36 cellular contexts compared by ENCODE assay signal in the genomic region with DNA sequence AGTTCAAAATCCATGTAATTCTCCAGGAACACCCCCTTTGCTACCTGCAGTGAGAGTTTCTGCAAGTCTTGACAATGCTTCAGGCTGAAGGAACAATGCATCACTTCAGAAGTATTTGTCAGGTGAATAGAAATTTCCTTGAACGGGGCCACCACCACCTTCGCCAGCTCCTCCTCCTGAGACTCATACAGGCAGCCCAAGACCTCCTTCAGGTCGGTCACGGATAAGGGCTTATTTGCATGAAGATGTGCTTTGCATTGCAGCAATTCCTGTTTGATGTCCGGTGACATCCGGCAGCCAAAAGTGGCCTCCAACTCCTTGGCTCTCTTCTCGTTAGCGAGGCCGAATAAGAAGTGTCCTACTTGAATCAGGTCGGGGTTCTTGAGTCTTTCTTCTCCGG. TPM values are rescaled to one million over a fixed set of nuclear protein-coding genes. Genes with fewer than 3 reads are reported as not detected.
"Had no signal": no experiment of that assay in that cellular context is flagged by ENCODE, and none has a peak within 500 bp of the region (broad histone marks: within the 10 kb centered on the region; RNA-seq: fewer than 3 reads in every experiment).

No MANE protein-coding gene starts in this region.

- H3K27me3 ChIP-seq: brain microvascular endothelial cell, right atrium auricular region, tibial nerve had no signal

- H3K4me3 ChIP-seq: right atrium auricular region, smooth muscle cell, tibial nerve had no signal

- H3K9me3 ChIP-seq: right atrium auricular region had no signal

- H3K4me1 Mint-ChIP-seq: neural crest cell had no signal

- H3K36me3 Mint-ChIP-seq: activated CD4-positive, alpha-beta memory T cell treated with anti-CD3 and anti-CD28 coated beads for 36 hours; naive thymus-derived CD4-positive, alpha-beta T cell; stimulated activated memory B cell treated with anti-CD40 and anti-IgM and Interleukin-4, amounts not matched to agents 10 μg/mL and 1 μg/mL and 100 μg/mL, for 72 hours had no signal

- H3K27ac Mint-ChIP-seq: activated CD4-positive, alpha-beta memory T cell treated with anti-CD3 and anti-CD28 coated beads for 36 hours; activated CD4-positive, alpha-beta T cell treated with anti-CD3 and anti-CD28 coated beads, Interleukin-2, amount 10 ng/mL, durations not matched to agents 24 days and 14 days; activated T-helper 1 cell treated with anti-CD3 and anti-CD28 coated beads, Interleukin-12 subunit alpha, Interleukin-12 subunit beta, Interleukin-2, Interleukin-4 antibody, amounts not matched to agents 30 ng/mL and 10 ng/mL and 1 ng/mL, durations not matched to agents 14 hours and 24 hours and 36 hours; immature natural killer cell; naive thymus-derived CD4-positive, alpha-beta T cell; stimulated activated memory B cell treated with anti-CD40 and anti-IgM and Interleukin-4, amounts not matched to agents 10 μg/mL and 1 μg/mL and 100 μg/mL, for 72 hours had no signal

- H3K4me1 ChIP-seq: right atrium auricular region, tibial nerve had no signal

- H3K4me3 Mint-ChIP-seq: activated CD4-positive, alpha-beta memory T cell treated with anti-CD3 and anti-CD28 coated beads for 36 hours; activated CD4-positive, alpha-beta T cell treated with anti-CD3 and anti-CD28 coated beads, Interleukin-2, amount 10 ng/mL, durations not matched to agents 24 days and 14 days; activated T-helper 1 cell treated with anti-CD3 and anti-CD28 coated beads, Interleukin-12 subunit alpha, Interleukin-12 subunit beta, Interleukin-2, Interleukin-4 antibody, amounts not matched to agents 30 ng/mL and 10 ng/mL and 1 ng/mL, durations not matched to agents 14 hours and 24 hours and 36 hours; immature natural killer cell; naive thymus-derived CD4-positive, alpha-beta T cell; neural crest cell; stimulated activated memory B cell treated with anti-CD40 and anti-IgM and Interleukin-4, amounts not matched to agents 10 μg/mL and 1 μg/mL and 100 μg/mL, for 72 hours had no signal

- H3K27ac ChIP-seq: brain microvascular endothelial cell, right atrium auricular region, tibial nerve had no signal

- H3K9me3 Mint-ChIP-seq: activated CD4-positive, alpha-beta memory T cell treated with anti-CD3 and anti-CD28 coated beads for 36 hours; activated CD4-positive, alpha-beta T cell treated with anti-CD3 and anti-CD28 coated beads, Interleukin-2, amount 10 ng/mL, durations not matched to agents 24 days and 14 days; activated T-helper 1 cell treated with anti-CD3 and anti-CD28 coated beads, Interleukin-12 subunit alpha, Interleukin-12 subunit beta, Interleukin-2, Interleukin-4 antibody, amounts not matched to agents 30 ng/mL and 10 ng/mL and 1 ng/mL, durations not matched to agents 14 hours and 24 hours and 36 hours; immature natural killer cell; neural crest cell; stimulated activated memory B cell treated with anti-CD40 and anti-IgM and Interleukin-4, amounts not matched to agents 10 μg/mL and 1 μg/mL and 100 μg/mL, for 72 hours had no signal

- ATAC-seq: esophagus mucosa; left colon; naive thymus-derived CD4-positive, alpha-beta T cell had no signal

- H3K36me3 ChIP-seq: brain microvascular endothelial cell, right atrium auricular region, tibial nerve had no signal

- H3K4me2 ChIP-seq: smooth muscle cell had no signal

- H3K27me3 Mint-ChIP-seq: activated CD4-positive, alpha-beta T cell treated with anti-CD3 and anti-CD28 coated beads, Interleukin-2, amount 10 ng/mL, durations not matched to agents 24 days and 14 days; stimulated activated memory B cell treated with anti-CD40 and anti-IgM and Interleukin-4, amounts not matched to agents 10 μg/mL and 1 μg/mL and 100 μg/mL, for 72 hours had no signal

- DNase-seq: activated CD4-positive, alpha-beta memory T cell treated with anti-CD3 and anti-CD28 coated beads for 36 hours; activated CD4-positive, alpha-beta T cell treated with anti-CD3 and anti-CD28 coated beads, Interleukin-2, amount 10 ng/mL, durations not matched to agents 24 days and 14 days; activated CD4-positive, CD25-positive, alpha-beta regulatory T cell treated with anti-CD3 and anti-CD28 coated beads, Interleukin-2, amount 50 U/mL, for 72 hours; activated CD8-positive, alpha-beta memory T cell treated with anti-CD3 and anti-CD28 coated beads, Interleukin-2, amount 50 U/mL, for 4 hours; activated effector memory CD4-positive, alpha-beta T cell treated with anti-CD3 and anti-CD28 coated beads, Interleukin-2, amount 50 U/mL, for 16 hours; activated naive CD4-positive, alpha-beta T cell treated with anti-CD3 and anti-CD28 coated beads, Interleukin-2, amount 50 U/mL, for 16 hours; activated T-cell treated with anti-CD3 and anti-CD28 coated beads, Interleukin-2, amount 50 U/mL, for 1 hour; amniotic stem cell; brain microvascular endothelial cell; central memory CD4-positive, alpha-beta T cell; foreskin fibroblast; head of caudate nucleus; hypothalamus; immature natural killer cell; kidney; left colon; midbrain; naive thymus-derived CD4-positive, alpha-beta T cell; nucleus accumbens; stimulated activated CD4-positive, alpha-beta T cell treated with anti-CD3 and anti-CD28 coated beads, Interleukin-1b, Interleukin-23, amount 100 ng/mL, for 48 hours; stimulated activated CD4-positive, alpha-beta T cell treated with anti-CD3 and anti-CD28 coated beads, Interleukin-4, amount 100 ng/mL, for 4 hours; stimulated activated CD8-positive, alpha-beta memory T cell treated with anti-CD3 and anti-CD28 coated beads, Interleukin-4, amount 100 ng/mL, for 48 hours had no signal

RNA-seq across cellular contexts. Expression of a gene that starts 8.4 kb away (rescaled TPM):
- total RNA-seq: activated CD4-positive, alpha-beta memory T cell treated with anti-CD3 and anti-CD28 coated beads for 36 hours; activated CD4-positive, alpha-beta T cell treated with anti-CD3 and anti-CD28 coated beads, Interleukin-2, amount 10 ng/mL, durations not matched to agents 24 days and 14 days; activated CD8-positive, alpha-beta memory T cell treated with anti-CD3 and anti-CD28 coated beads for 36 hours; activated T-helper 1 cell treated with anti-CD3 and anti-CD28 coated beads, Interleukin-12 subunit alpha, Interleukin-12 subunit beta, Interleukin-2, Interleukin-4 antibody, amounts not matched to agents 30 ng/mL and 10 ng/mL and 1 ng/mL, durations not matched to agents 14 hours and 24 hours and 36 hours; astrocyte; endothelial cell of umbilical vein; esophagus mucosa; liver; naive thymus-derived CD4-positive, alpha-beta T cell; neural crest cell; pulmonary artery endothelial cell; right atrium auricular region; temporal lobe; tibial nerve; urinary bladder had no signal

RNA-seq across cellular contexts. Expression of a gene that starts 33.0 kb away (rescaled TPM):
- total RNA-seq: activated CD4-positive, alpha-beta memory T cell treated with anti-CD3 and anti-CD28 coated beads for 36 hours; activated CD4-positive, alpha-beta T cell treated with anti-CD3 and anti-CD28 coated beads, Interleukin-2, amount 10 ng/mL, durations not matched to agents 24 days and 14 days; activated T-helper 1 cell treated with anti-CD3 and anti-CD28 coated beads, Interleukin-12 subunit alpha, Interleukin-12 subunit beta, Interleukin-2, Interleukin-4 antibody, amounts not matched to agents 30 ng/mL and 10 ng/mL and 1 ng/mL, durations not matched to agents 14 hours and 24 hours and 36 hours; astrocyte; neural crest cell; pulmonary artery endothelial cell; right atrium auricular region; smooth muscle cell; temporal lobe had no signal
